ENCODE assay signal across 2 cellular contexts in genomic region chr11:119044708-119045107, GRCh38.
TF ChIP-seq lines count a peak whose summit lies in the region.

No MANE protein-coding gene starts in this region.

TF ChIP-seq in A549, 52 proteins besides CTCF, POLR2A, EP300 and RAD21:
- no peak for TF ChIP-seq HOXB13 (CRISPR knock-in tag; IDR thresholded peaks at IDR 0.05; ENCODE audit: low read depth)
- TF ChIP-seq CHD4 (IDR thresholded peaks at IDR 0.05; ENCODE audit: borderline replicate concordance) = no peak
TF ChIP-seq in A549: peak in this region for 0.

TF ChIP-seq in GM23338, 12 proteins besides CTCF, POLR2A, EP300 and RAD21:
- TF ChIP-seq ETS1 (IDR thresholded peaks at IDR 0.05) = no peak
- no peak for TF ChIP-seq ZNF114 (CRISPR knock-in tag; IDR thresholded peaks at IDR 0.05)
- no peak for TF ChIP-seq NANOG (IDR thresholded peaks at IDR 0.05; ENCODE audit: borderline replicate concordance)
- no peak for TF ChIP-seq EZH2phosphoT487 (IDR thresholded peaks at IDR 0.05; ENCODE audit: unreplicated experiment)
- TF ChIP-seq POLR2AphosphoS5 (IDR thresholded peaks at IDR 0.05; ENCODE audit: low read depth) = no peak
- TF ChIP-seq REST (IDR thresholded peaks at IDR 0.05; ENCODE audit: unreplicated experiment) = no peak
- TF ChIP-seq EZH2 (IDR thresholded peaks at IDR 0.05; ENCODE audit: low read depth, unreplicated experiment) = no peak
- TF ChIP-seq CREB1 (CRISPR knock-in tag; IDR thresholded peaks at IDR 0.05; ENCODE audit: low read depth) = no peak
